In the genomic region with DNA sequence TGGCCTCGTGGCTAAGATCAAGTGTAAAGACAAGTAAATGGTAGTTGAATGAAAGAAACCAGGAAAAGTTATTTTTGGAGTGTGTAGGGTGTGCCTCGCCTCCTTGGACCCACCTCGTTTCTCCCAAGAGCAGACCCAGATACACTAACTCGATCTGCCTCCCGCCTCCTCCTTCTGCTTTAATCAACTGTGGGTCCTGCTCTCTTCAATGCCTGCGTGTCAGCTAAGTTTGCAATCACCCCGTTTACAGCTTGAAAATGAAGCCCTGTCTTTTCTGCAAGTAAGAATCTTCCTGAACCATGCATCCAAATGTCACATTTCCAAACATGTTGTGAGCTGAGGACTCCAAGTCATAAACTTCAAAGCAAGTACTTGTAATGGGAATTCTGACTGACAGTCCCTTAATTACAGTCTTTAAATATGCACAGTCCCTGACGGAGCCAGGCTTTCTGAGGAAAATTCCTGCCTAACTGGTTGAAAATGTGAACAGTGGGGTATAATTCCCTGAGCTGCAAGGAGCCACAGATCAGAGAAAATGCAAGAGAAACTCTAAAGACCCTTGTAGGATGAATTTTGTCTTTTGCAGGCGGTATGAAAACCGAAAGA, we compare ENCODE assay signal across 19 cellular contexts.
A peak's percentile ranks its signal among the peaks of the same experiment; 100 is the strongest.
DNase-seq lines count a peak whose midpoint lies in the region; ATAC-seq lines count a peak whose summit lies in the region.
"Had no signal": no experiment of that assay in that cellular context is flagged by ENCODE, and none has a peak within 500 bp of the region (broad histone marks: within the 10 kb centered on the region; RNA-seq: fewer than 3 reads in every experiment).

No MANE protein-coding gene starts in this region.

- no peak overlapping the region for H3K9ac ChIP-seq in mesendoderm (ENCODE audit: low read length)
- H3K9ac ChIP-seq: BLaER1 treated with 17β-estradiol and CSF1 and Interleukin-3, amounts not matched to agents 10 nM and 100 nM had no signal

- no peak overlapping the region for H3K4me2 ChIP-seq in mesendoderm (ENCODE audit: low read length)
- H3K4me2 ChIP-seq: BLaER1 treated with 17β-estradiol and CSF1 and Interleukin-3, amounts not matched to agents 10 nM and 100 nM had no signal

- H2AK5ac ChIP-seq in mesendoderm (ENCODE audit: low read length) = no peak overlapping the region

- ATAC-seq in activated CD8-positive, alpha-beta memory T cell treated with anti-CD3 and anti-CD28 coated beads, Interleukin-2, amount 10 ng/mL, durations not matched to agents 7 days and 5 days = no peak

- H3K4me3 Mint-ChIP-seq in activated CD8-positive, alpha-beta memory T cell treated with anti-CD3 and anti-CD28 coated beads, Interleukin-2, amount 10 ng/mL, durations not matched to agents 7 days and 5 days = no peak overlapping the region
- H3K4me3 Mint-ChIP-seq: CD8-positive, alpha-beta memory T cell; IgD-negative memory B cell had no signal

- H3K79me2 ChIP-seq in mesendoderm (ENCODE audit: control insufficient read depth, insufficient read depth, low read length) = no peaks in the 10 kb centered on the region

- H3K9me3 Mint-ChIP-seq in activated CD8-positive, alpha-beta memory T cell treated with anti-CD3 and anti-CD28 coated beads, Interleukin-2, amount 10 ng/mL, durations not matched to agents 7 days and 5 days (ENCODE audit: low read depth) = no peaks in the 10 kb centered on the region
- H3K9me3 Mint-ChIP-seq: CD8-positive, alpha-beta memory T cell had no signal

- H3K4me1 Mint-ChIP-seq in activated CD8-positive, alpha-beta memory T cell treated with anti-CD3 and anti-CD28 coated beads, Interleukin-2, amount 10 ng/mL, durations not matched to agents 7 days and 5 days = no peaks in the 10 kb centered on the region
- H3K4me1 Mint-ChIP-seq: CD8-positive, alpha-beta memory T cell; IgD-negative memory B cell had no signal

- no peak overlapping the region for H3K4ac ChIP-seq in mesendoderm (ENCODE audit: low read depth, low read length)

- H4K5ac ChIP-seq in mesendoderm (ENCODE audit: low read length) = no peak overlapping the region

- no peak overlapping the region for H2BK5ac ChIP-seq in mesendoderm (ENCODE audit: low read length)

- H3K27ac Mint-ChIP-seq in activated CD8-positive, alpha-beta memory T cell treated with anti-CD3 and anti-CD28 coated beads, Interleukin-2, amount 10 ng/mL, durations not matched to agents 7 days and 5 days = no peak overlapping the region
- H3K27ac Mint-ChIP-seq: CD8-positive, alpha-beta memory T cell; IgD-negative memory B cell had no signal

- H4K8ac ChIP-seq in mesendoderm (ENCODE audit: low read depth, low read length) = no peak overlapping the region

- no peaks in the 10 kb centered on the region for H3K36me3 ChIP-seq in mesendoderm (ENCODE audit: control insufficient read depth, insufficient read depth, low read length)
- H3K36me3 ChIP-seq: BLaER1 treated with 17β-estradiol and CSF1 and Interleukin-3, amounts not matched to agents 10 nM and 100 nM had no signal

- no peaks in the 10 kb centered on the region for H3K79me1 ChIP-seq in mesendoderm (ENCODE audit: low read length)

- no peak overlapping the region for H2BK15ac ChIP-seq in mesendoderm (replicated peaks; ENCODE audit: low read depth)

- H3K4me1 ChIP-seq in mesendoderm (ENCODE audit: control insufficient read depth, low read depth, low read length) = peaks cover 9% of the 10 kb centered on the region
- H3K4me1 ChIP-seq: BLaER1 treated with 17β-estradiol and CSF1 and Interleukin-3, amounts not matched to agents 10 nM and 100 nM had no signal

- no peaks in the 10 kb centered on the region for H3K36me3 Mint-ChIP-seq in activated CD8-positive, alpha-beta memory T cell treated with anti-CD3 and anti-CD28 coated beads, Interleukin-2, amount 10 ng/mL, durations not matched to agents 7 days and 5 days
- H3K36me3 Mint-ChIP-seq: CD8-positive, alpha-beta memory T cell; IgD-negative memory B cell had no signal

- H3K4me3 ChIP-seq in mesendoderm (ENCODE audit: low read length) = no peak overlapping the region
- H3K4me3 ChIP-seq: BLaER1 treated with 17β-estradiol and CSF1 and Interleukin-3, amounts not matched to agents 10 nM and 100 nM had no signal

- peak overlapping the region; percentile 0 for H3K56ac ChIP-seq in mesendoderm (ENCODE audit: low read length)

- no peak overlapping the region for H2BK120ac ChIP-seq in mesendoderm (ENCODE audit: low read depth, low read length)

- no peak overlapping the region for H3K27ac ChIP-seq in mesendoderm (ENCODE audit: low read depth, low read length)
- H3K27ac ChIP-seq: BLaER1 treated with 17β-estradiol and CSF1 and Interleukin-3, amounts not matched to agents 10 nM and 100 nM had no signal

- H3K18ac ChIP-seq in mesendoderm (ENCODE audit: low read length) = no peak overlapping the region

- no peaks in the 10 kb centered on the region for H3K27me3 ChIP-seq in mesendoderm (ENCODE audit: insufficient read depth, low read length, poor library complexity)
- H3K27me3 ChIP-seq: BLaER1 treated with 17β-estradiol and CSF1 and Interleukin-3, amounts not matched to agents 10 nM and 100 nM had no signal

- DNase-seq in activated CD8-positive, alpha-beta memory T cell treated with anti-CD3 and anti-CD28 coated beads, Interleukin-2, amount 50 U/mL, for 48 hours = peak; percentile 6
- no peak for DNase-seq in activated CD8-positive, alpha-beta memory T cell treated with anti-CD3 and anti-CD28 coated beads, Interleukin-2, amount 10 ng/mL, durations not matched to agents 7 days and 5 days
- DNase-seq in ecto neural progenitor cell (ENCODE audit: low spot score) = peak; percentile 29
- no peak for DNase-seq in mesendoderm
- no peak for DNase-seq in NCI-H446 treated with DMSO at 0.1 percent for 48 hours (lab: John Stamatoyannopoulos, UW)
- no peak for DNase-seq in pons (ENCODE audit: low spot score)
- DNase-seq in activated CD4-positive, CD25-positive, alpha-beta regulatory T cell (lab: John Stamatoyannopoulos, UW) = no peak
- DNase-seq in cerebellum (ENCODE audit: low spot score) = no peak
- DNase-seq: CD8-positive, alpha-beta memory T cell; DND-41; GDM1; Kasumi-1; NCI-H1105; NCI-H1694 treated with DMSO at 0.1 percent for 48 hours; NCI-H69; NK-92 treated with Interleukin-12 subunit alpha and Interleukin-12 subunit beta, amount 100 ng/mL, for 24 hours; RPMI8226 had no signal

- CTCF ChIA-PET in activated CD8-positive, alpha-beta memory T cell treated with anti-CD3 and anti-CD28 coated beads, Interleukin-2, amount 10 ng/mL, durations not matched to agents 7 days and 5 days (lab: Charles Lee) = interaction anchor here (0.6 kb wide), 1 partner anchor 26 kb away, joined by 4 read pairs; no protein-coding TSS in a partner anchor

- no peak overlapping the region for H3K23ac ChIP-seq in mesendoderm (ENCODE audit: low read length)

- peaks cover 40% of the 10 kb centered on the region for H3K27me3 Mint-ChIP-seq in activated CD8-positive, alpha-beta memory T cell treated with anti-CD3 and anti-CD28 coated beads, Interleukin-2, amount 10 ng/mL, durations not matched to agents 7 days and 5 days
- H3K27me3 Mint-ChIP-seq: IgD-negative memory B cell had no signal

- no CpG with 5 or more reads among the region's 10 CpGs for WGBS in mesendoderm (ENCODE audit: extremely low coverage, insufficient coverage, low lambda C conversion rate)

Comparison
In these comparisons a context has a peak if more than half of its experiments do, and no peak if none do; other contexts are left out.
1. DNase-seq: peak in activated CD8-positive, alpha-beta memory T cell treated with anti-CD3 and anti-CD28 coated beads, Interleukin-2, amount 50 U/mL, for 48 hours (single experiment) and ecto neural progenitor cell (single experiment); none in activated CD8-positive, alpha-beta memory T cell treated with anti-CD3 and anti-CD28 coated beads, Interleukin-2, amount 10 ng/mL, durations not matched to agents 7 days and 5 days (single experiment), mesendoderm (single experiment), NCI-H446 treated with DMSO at 0.1 percent for 48 hours (single experiment), pons (single experiment), activated CD4-positive, CD25-positive, alpha-beta regulatory T cell (0 of 4) and cerebellum (single experiment).